17 cellular contexts compared by ENCODE assay signal in the genomic region with DNA sequence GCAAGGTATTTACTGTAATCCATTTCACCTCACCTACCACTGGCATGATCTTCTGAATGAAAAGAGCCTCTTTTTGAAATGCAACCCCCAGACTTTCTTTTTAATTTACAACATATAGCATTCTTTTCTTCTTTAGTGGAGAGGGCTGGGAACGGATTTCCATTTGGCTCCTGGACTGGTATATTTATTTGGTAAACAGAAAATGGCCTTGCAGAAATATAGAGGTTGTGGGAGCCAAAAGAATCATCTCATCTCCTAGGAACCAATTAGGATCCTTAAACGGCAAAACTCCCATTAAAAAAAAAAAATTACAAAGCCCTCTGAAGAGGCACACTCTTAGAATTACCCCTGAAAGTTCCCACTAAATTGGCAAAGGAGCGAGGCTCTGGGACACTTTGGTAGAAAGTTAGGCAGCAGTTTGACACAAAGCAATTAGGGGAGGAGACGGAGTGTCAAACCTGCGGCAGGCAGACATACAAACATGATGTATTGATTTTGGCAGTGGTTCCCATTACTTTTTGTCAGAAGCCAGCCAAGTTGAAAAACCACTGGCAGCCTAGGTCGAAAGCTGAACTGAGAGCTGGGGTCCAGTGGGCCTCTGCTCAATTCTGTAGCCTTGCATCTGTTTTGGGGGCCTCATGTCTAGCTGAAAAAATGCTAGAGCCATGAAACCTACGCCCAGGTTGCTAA.
DNase-seq lines count a peak whose midpoint lies in the region; ATAC-seq and TF ChIP-seq lines count a peak whose summit lies in the region.
"Had no signal": no experiment of that assay in that cellular context is flagged by ENCODE, and none has a peak within 500 bp of the region (broad histone marks: within the 10 kb centered on the region; RNA-seq: fewer than 3 reads in every experiment).

No MANE protein-coding gene starts in this region.

- DNase-seq in NCI-H1092 treated with DMSO at 0.1 percent for 48 hours (lab: John Stamatoyannopoulos, UW): peak; percentile 21
- DNase-seq in NCI-H1092 (lab: John Stamatoyannopoulos, UW): no peak
- DNase-seq in right lobe of liver: peak in 2 of 3 donors; percentile 24 to 69
- DNase-seq in thyroid gland: no peak
- DNase-seq in activated naive CD4-positive, alpha-beta T cell treated with anti-CD3 and anti-CD28 coated beads, Interleukin-2, amount 50 U/mL, for 72 hours (ENCODE audit: low spot score in 2 of 2): no peak
- DNase-seq in HPDE6-E6E7 (ENCODE audit: extremely low spot score): no peak
- DNase-seq in SHP77 treated with DMSO at 0.1 percent for 48 hours (lab: John Stamatoyannopoulos, UW): no peak
- DNase-seq: 8988T; activated CD4-positive, alpha-beta T cell treated with anti-CD3 and anti-CD28 coated beads, Interleukin-2, amount 50 U/mL, for 1 hour; activated T-cell treated with anti-CD3 and anti-CD28 coated beads, Interleukin-2, amount 50 U/mL, for 4 hours; caudate nucleus; NCI-H1436; SIG-M5; stimulated activated CD4-positive, alpha-beta T cell treated with anti-CD3 and anti-CD28 coated beads, Interleukin-2, amount 100 ng/mL, for 24 hours had no signal

- H3K36me3 ChIP-seq in right lobe of liver (no peaks in the 10 kb centered on the region), thyroid gland (no peaks in the 10 kb centered on the region)

- H3K27ac Mint-ChIP-seq in activated naive CD4-positive, alpha-beta T cell treated with anti-CD3 and anti-CD28 coated beads, Interleukin-2, amount 50 U/mL, for 72 hours: no peak overlapping the region
- H3K27ac Mint-ChIP-seq: CD14-positive monocyte had no signal

- peaks cover 0 to 19% (median 0%) of the 10 kb centered on the region in 4 donors for H3K4me1 ChIP-seq in right lobe of liver
- H3K4me1 ChIP-seq in thyroid gland: peaks cover 25 to 33% of the 10 kb centered on the region in 2 donors

- H3K27ac ChIP-seq in VCaP (peak overlapping the region; percentile 98), right lobe of liver (peak overlapping the region in 1 of 3 donors; percentile 18), thyroid gland (peak overlapping the region; percentile 6 to 62 (median 49))

- peak; percentile 91 to 96 (median 96) for ATAC-seq in right lobe of liver
- no peak for ATAC-seq in activated naive CD4-positive, alpha-beta T cell treated with anti-CD3 and anti-CD28 coated beads, Interleukin-2, amount 50 U/mL, for 72 hours
- ATAC-seq: activated T-cell treated with anti-CD3 and anti-CD28 coated beads, Interleukin-2, amount 50 U/mL, for 4 hours had no signal

- intact Hi-C loops in right lobe of liver (cut with DNase I) (no loop called here), thyroid gland (cut with DNase I) (no loop called here)

- 27% methylated on average over 6 of the region's 7 CpGs for WGBS in right lobe of liver (ENCODE audit: insufficient coverage, low coverage, low lambda C conversion rate, missing lambda C conversion rate)
- WGBS in thyroid gland, 2 donors: 60 to 66% methylated on average over 7 of the region's 7 CpGs

- H3K9me3 Mint-ChIP-seq in activated naive CD4-positive, alpha-beta T cell treated with anti-CD3 and anti-CD28 coated beads, Interleukin-2, amount 50 U/mL, for 72 hours: no peaks in the 10 kb centered on the region
- H3K9me3 Mint-ChIP-seq: activated T-cell treated with anti-CD3 and anti-CD28 coated beads, Interleukin-2, amount 50 U/mL, for 4 hours had no signal

- H3K4me3 ChIP-seq in right lobe of liver (no peak overlapping the region), thyroid gland (replicated peaks in 1 of 3) (no peak overlapping the region)

- H3K9me3 ChIP-seq in right lobe of liver (no peaks in the 10 kb centered on the region), thyroid gland (no peaks in the 10 kb centered on the region)

- H3K27me3 ChIP-seq in right lobe of liver (no peaks in the 10 kb centered on the region), thyroid gland (no peaks in the 10 kb centered on the region)

- TF ChIP-seq POLR2A in right lobe of liver (IDR thresholded peaks at IDR 0.05): no peak
- no peak for TF ChIP-seq POLR2A in thyroid gland (IDR thresholded peaks at IDR 0.05)

- no peaks in the 10 kb centered on the region for H3K36me3 Mint-ChIP-seq in activated naive CD4-positive, alpha-beta T cell treated with anti-CD3 and anti-CD28 coated beads, Interleukin-2, amount 50 U/mL, for 72 hours
- H3K36me3 Mint-ChIP-seq: CD14-positive monocyte, IgD-negative memory B cell had no signal

- TF ChIP-seq CTCF in VCaP (conservative IDR thresholded peaks at IDR 0.05): no peak
- no peak for TF ChIP-seq CTCF in right lobe of liver (IDR thresholded peaks at IDR 0.05)
- no peak for TF ChIP-seq CTCF in thyroid gland (IDR thresholded peaks at IDR 0.05)

Comparison
In these comparisons a context has a peak if more than half of its experiments do, and no peak if none do; other contexts are left out.
1. DNase-seq: peak in NCI-H1092 treated with DMSO at 0.1 percent for 48 hours (single experiment) and right lobe of liver (2 of 3); none in NCI-H1092 (single experiment), thyroid gland (0 of 2), activated naive CD4-positive, alpha-beta T cell treated with anti-CD3 and anti-CD28 coated beads, Interleukin-2, amount 50 U/mL, for 72 hours (0 of 2), HPDE6-E6E7 (single experiment) and SHP77 treated with DMSO at 0.1 percent for 48 hours (single experiment).
2. ATAC-seq: peak in right lobe of liver (4 of 4); none in activated naive CD4-positive, alpha-beta T cell treated with anti-CD3 and anti-CD28 coated beads, Interleukin-2, amount 50 U/mL, for 72 hours (0 of 2).